Comparison of ENCODE assay signal across 12 cellular contexts in the genomic region with DNA sequence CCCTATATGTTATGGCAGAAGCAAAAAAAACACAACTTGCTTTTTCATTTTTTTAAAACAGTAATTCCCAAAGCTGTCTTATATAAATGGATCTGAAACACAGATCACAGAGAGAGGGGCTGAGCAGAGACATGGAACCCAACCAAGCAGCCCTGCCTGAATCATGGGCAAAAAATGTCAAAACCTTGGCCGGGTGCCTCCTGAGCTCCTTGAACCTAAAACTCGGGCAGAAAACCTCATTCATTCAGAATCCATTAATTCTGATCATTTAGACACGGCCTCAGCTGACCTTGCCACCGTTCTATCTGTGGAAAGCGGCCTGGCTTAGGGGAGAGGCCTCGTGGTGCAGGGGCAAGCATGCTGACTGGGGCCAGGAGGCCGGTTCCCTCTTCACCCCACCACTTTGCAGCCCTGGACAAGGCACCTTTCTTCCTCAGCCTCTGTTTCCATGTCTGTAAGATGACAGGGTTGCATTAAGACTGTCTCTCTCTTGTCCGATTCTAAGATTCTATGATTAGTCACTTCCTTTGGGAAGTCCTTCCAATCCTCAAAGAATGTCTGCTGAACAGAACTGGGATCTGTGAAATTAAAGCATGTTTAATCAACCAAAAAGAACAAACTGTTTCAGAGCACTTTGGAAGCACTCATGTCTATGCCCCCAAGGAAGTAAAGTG. TPM values are rescaled to one million over a fixed set of nuclear protein-coding genes. Genes with fewer than 3 reads are reported as not detected.
DNase-seq lines count a peak whose midpoint lies in the region; FAIRE-seq and TF ChIP-seq lines count a peak whose summit lies in the region.
"Had no signal": no experiment of that assay in that cellular context is flagged by ENCODE, and none has a peak within 500 bp of the region (broad histone marks: within the 10 kb centered on the region; RNA-seq: fewer than 3 reads in every experiment).

No MANE protein-coding gene starts in this region.

- no peaks in the 10 kb centered on the region for H4K20me1 ChIP-seq in PC-9 (ENCODE audit: insufficient read depth)

- peaks cover 7% of the 10 kb centered on the region for H3K4me1 Mint-ChIP-seq in mesothelial cell of epicardium

- H3K27ac Mint-ChIP-seq in mesothelial cell of epicardium, result peak overlapping the region; percentile 36

- no peaks in the 10 kb centered on the region for H3K9me2 ChIP-seq in PC-9 (ENCODE audit: insufficient read depth)

- peaks cover 5% of the 10 kb centered on the region; the same call in 1 of the 2 replicates for H3F3A ChIP-seq in PC-9 (ENCODE audit: insufficient read depth, low read depth)

- no peaks in the 10 kb centered on the region for H3K36me3 ChIP-seq in PC-9 (ENCODE audit: low read depth)

- peaks cover 38% of the 10 kb centered on the region for H3K4me1 ChIP-seq in PC-9 (replicated peaks; ENCODE audit: insufficient read depth)

- no peak overlapping the region for H3K27ac ChIP-seq in PC-9
- H3K27ac ChIP-seq in dorsolateral prefrontal cortex, result peak overlapping the region in 3 of 59 donors; percentile 33 to 44 (median 39)

- peak overlapping the region; percentile 26 for H2AFZ ChIP-seq in PC-9

- intact Hi-C loops in PC-9 (cut with micrococcal nuclease; ENCODE audit: unreplicated experiment) (no loop called here), dorsolateral prefrontal cortex (cut with DNase I) (loop anchor here in 1 of 2 donors (10.0 kb wide), 1 partner anchor 770 kb away; no protein-coding TSS in a partner anchor)

- no peak for TF ChIP-seq CTCF in PC-9 (conservative IDR thresholded peaks at IDR 0.05)
- TF ChIP-seq CTCF in epithelial cell of esophagus (IDR thresholded peaks at IDR 0.05; ENCODE audit: insufficient read depth, low read depth, low read length, missing control alignments), result no peak
- no peak for TF ChIP-seq CTCF in mesothelial cell of epicardium (IDR thresholded peaks at IDR 0.05; ENCODE audit: unreplicated experiment)
- no peak for TF ChIP-seq CTCF in dorsolateral prefrontal cortex (IDR thresholded peaks at IDR 0.05 in 54 of 56, conservative IDR thresholded peaks at IDR 0.05 in 2 of 56; ENCODE audit: low read depth in 1 of 56, partially characterized antibody in 56 of 56)
- TF ChIP-seq CTCF in D721Med (IDR thresholded peaks at IDR 0.05; ENCODE audit: insufficient read depth, missing control alignments), result no peak

- no TSS peak for BruUV-seq in PC-9 (replicated peaks; lab: Mats Ljungman, UMichigan)

- CTCF ChIA-PET in PC-9 (lab: Charles Lee), result no interaction called here
- CTCF ChIA-PET in HEK293T (lab: Yijun Ruan, JAX), result no interaction called here

- no peaks in the 10 kb centered on the region for H3K79me2 ChIP-seq in PC-9 (ENCODE audit: low read depth)

- H3K27me3 ChIP-seq in PC-9 (ENCODE audit: insufficient read depth, low read depth), result no peaks in the 10 kb centered on the region; the same call in 1 of the 2 replicates
- H3K27me3 ChIP-seq in dorsolateral prefrontal cortex, result peaks cover 0 to 4% (median 0%) of the 10 kb centered on the region in 45 donors

- peaks cover 11% of the 10 kb centered on the region for H3K9me3 Mint-ChIP-seq in mesothelial cell of epicardium

- no peaks in the 10 kb centered on the region for H3K27me3 Mint-ChIP-seq in mesothelial cell of epicardium (ENCODE audit: low read depth)

- H3K4me3 ChIP-seq in PC-9 (no peak overlapping the region), epithelial cell of esophagus (ENCODE audit: low read length) (no peak overlapping the region), dorsolateral prefrontal cortex (no peak overlapping the region)

- H3K4me2 ChIP-seq in PC-9, result no peak overlapping the region

- no peak for FAIRE-seq in D721Med (lab: Jason Lieb, UNC)
- FAIRE-seq: endothelial cell of umbilical vein had no signal

- DNase-seq in AG08395 (ENCODE audit: low spot score) (peak; percentile 71), PC-9 (no peak), epithelial cell of esophagus (ENCODE audit: low read depth) (peak; percentile 67), mesothelial cell of epicardium (ENCODE audit: low spot score in 2 of 2, unreplicated experiment in 2 of 2) (no peak), dorsolateral prefrontal cortex (no peak), SHP77 (lab: John Stamatoyannopoulos, UW) (no peak), D721Med (ENCODE audit: insufficient read length, low spot score) (no peak), HEK293T (ENCODE audit: extremely low spot score) (no peak)
- DNase-seq: KG1; NCI-H2107; stimulated activated CD4-positive, alpha-beta T cell treated with anti-CD3 and anti-CD28 coated beads, Interleukin-4, amount 100 ng/mL, for 1 hour had no signal

- H3K9me3 ChIP-seq in PC-9 (ENCODE audit: insufficient read depth, low read depth), result no peaks in the 10 kb centered on the region

- peaks cover 14% of the 10 kb centered on the region for H3K36me3 Mint-ChIP-seq in mesothelial cell of epicardium

- no peak overlapping the region for H3K4me3 Mint-ChIP-seq in mesothelial cell of epicardium

- POLR2A ChIA-PET in PC-9 (lab: Charles Lee; ENCODE audit: unreplicated experiment) (no interaction called here), HEK293T (lab: Yijun Ruan, JAX) (no interaction called here)

TF ChIP-seq in HEK293T, 16 proteins besides CTCF, POLR2A, EP300 and RAD21:
- TF ChIP-seq PKNOX1 (IDR thresholded peaks at IDR 0.05), result no peak
- no peak for TF ChIP-seq NFRKB (IDR thresholded peaks at IDR 0.05)
- no peak for TF ChIP-seq ELF4 (IDR thresholded peaks at IDR 0.05)
- no peak for TF ChIP-seq TARDBP (IDR thresholded peaks at IDR 0.05)
- TF ChIP-seq FOXM1 (IDR thresholded peaks at IDR 0.05; ENCODE audit: borderline replicate concordance), result no peak
- no peak for TF ChIP-seq LEF1 (IDR thresholded peaks at IDR 0.05; ENCODE audit: borderline replicate concordance)
- TF ChIP-seq SUZ12 (IDR thresholded peaks at IDR 0.05), result no peak
- TF ChIP-seq SP1 (IDR thresholded peaks at IDR 0.05), result no peak
- TF ChIP-seq FOXK2 (IDR thresholded peaks at IDR 0.05), result no peak
- TF ChIP-seq CTBP1 (IDR thresholded peaks at IDR 0.05; ENCODE audit: borderline replicate concordance), result no peak
- TF ChIP-seq HDGF (IDR thresholded peaks at IDR 0.05; ENCODE audit: borderline replicate concordance), result no peak
- no peak for TF ChIP-seq ARNT (IDR thresholded peaks at IDR 0.05)
- TF ChIP-seq FOXA1 (IDR thresholded peaks at IDR 0.05), result no peak

RNA-seq across cellular contexts. Expression of gene TENM4, which starts 26.0 kb away (rescaled TPM):
- total RNA-seq in PC-9 (2021) (0.25 TPM in 1 of 2 replicates, not detected in the other), mesothelial cell of epicardium (177 to 187 TPM (median 181 TPM) in 3 replicates), dorsolateral prefrontal cortex (100 to 1,000 TPM in 5 of 120 experiments, 10 to 100 TPM in 115; 37.8 to 115 (median 70.2) TPM)

Comparison
In these comparisons a context has a peak if more than half of its experiments do, and no peak if none do; other contexts are left out.
1. DNase-seq: peak in AG08395 (single experiment) and epithelial cell of esophagus (single experiment); none in PC-9 (0 of 2), mesothelial cell of epicardium (0 of 2), dorsolateral prefrontal cortex (0 of 10), SHP77 (0 of 2), D721Med (single experiment) and HEK293T (single experiment).
2. RNA of gene TENM4, which starts 26.0 kb away (total RNA-seq): 177 to 187 TPM in mesothelial cell of epicardium and 37.8 to 115 TPM in dorsolateral prefrontal cortex; 0.25 TPM in PC-9; every median in the first group is over 10 times any median in the second.